21 cellular contexts compared by ENCODE assay signal in genomic region chr2:144705328-144706245, GRCh38.
DNase-seq lines count a peak whose midpoint lies in the region; ATAC-seq, FAIRE-seq and TF ChIP-seq lines count a peak whose summit lies in the region.
"Had no signal": no experiment of that assay in that cellular context is flagged by ENCODE, and none has a peak within 500 bp of the region (broad histone marks: within the 10 kb centered on the region; RNA-seq: fewer than 3 reads in every experiment).

No MANE protein-coding gene starts in this region.

- H3K4me1 ChIP-seq in Loucy (ENCODE audit: insufficient read depth, low read length, poor library complexity, severe bottlenecking) = peaks cover 7% of the 10 kb centered on the region
- peaks cover 0 to 25% of the 10 kb centered on the region in 2 experiments; a peak in 3 of 5 replicates for H3K4me1 ChIP-seq in K562 (replicated peaks in 1 of 2; ENCODE audit: control insufficient read depth in 2 of 2, insufficient read depth in 2 of 2, low read length in 2 of 2)
- H3K4me1 ChIP-seq in left ventricle myocardium inferior = no peaks in the 10 kb centered on the region

- H3K27me3 ChIP-seq in Loucy (ENCODE audit: insufficient read depth, low read length, poor library complexity, severe bottlenecking) = no peaks in the 10 kb centered on the region
- H3K27me3 ChIP-seq in K562 (ENCODE audit: control insufficient read depth in 2 of 2, insufficient read depth in 2 of 2, low read length in 2 of 2) = no peaks in the 10 kb centered on the region
- no peaks in the 10 kb centered on the region for H3K27me3 ChIP-seq in left ventricle myocardium inferior (ENCODE audit: low read depth)

- TF ChIP-seq CTCF in CD14-positive monocyte (IDR thresholded peaks at IDR 0.05) = no peak
- no peak for TF ChIP-seq CTCF in Loucy (conservative IDR thresholded peaks at IDR 0.05; ENCODE audit: low read length)
- TF ChIP-seq CTCF in K562 (IDR thresholded peaks at IDR 0.05 in 2 of 3, conservative IDR thresholded peaks at IDR 0.05 in 1 of 3; ENCODE audit: insufficient read depth in 2 of 3, low read depth in 1 of 3, low read length in 3 of 3) = no peak
- TF ChIP-seq CTCF in left ventricle myocardium inferior (IDR thresholded peaks at IDR 0.05; ENCODE audit: borderline replicate concordance) = no peak

- no peaks in the 10 kb centered on the region for H3F3A ChIP-seq in Loucy (ENCODE audit: low read depth)

- no peak overlapping the region for H3K9ac ChIP-seq in Loucy (ENCODE audit: low read depth, low read length, poor library complexity, severe bottlenecking)
- H3K9ac ChIP-seq in K562 (ENCODE audit: insufficient read depth in 1 of 2, low read depth in 2 of 2, low read length in 2 of 2) = no peak overlapping the region

- H3K79me2 ChIP-seq in Loucy (ENCODE audit: insufficient read depth, low read length) (no peaks in the 10 kb centered on the region), K562 (ENCODE audit: control insufficient read depth, insufficient read depth, low read length) (no peaks in the 10 kb centered on the region)

- no peaks in the 10 kb centered on the region for H3K9me3 ChIP-seq in Loucy (ENCODE audit: insufficient read depth, low read depth, low read length)
- H3K9me3 ChIP-seq in K562 (replicated peaks; ENCODE audit: control insufficient read depth, insufficient read depth, low read depth, low read length) = no peaks in the 10 kb centered on the region
- H3K9me3 ChIP-seq in left ventricle myocardium inferior (replicated peaks) = no peaks in the 10 kb centered on the region

- no peaks in the 10 kb centered on the region for H3K9me2 ChIP-seq in Loucy (replicated peaks; ENCODE audit: low read depth, low read length)

- BruUV-seq in K562 (replicated peaks; lab: Mats Ljungman, UMichigan) = no TSS peak

- H3K36me3 ChIP-seq in Loucy (ENCODE audit: insufficient read depth, low read length) = no peaks in the 10 kb centered on the region
- no peaks in the 10 kb centered on the region for H3K36me3 ChIP-seq in K562 (ENCODE audit: control insufficient read depth, insufficient read depth, low read length)
- no peaks in the 10 kb centered on the region for H3K36me3 ChIP-seq in left ventricle myocardium inferior

- POLR2A ChIA-PET in K562 (lab: Yijun Ruan, JAX) = interaction anchor here (0.6 to 0.7 kb wide), 2 partner anchors 252 to 1374 kb away, joined by 3 read pairs; no protein-coding TSS in a partner anchor

- no peaks in the 10 kb centered on the region for H3K9me1 ChIP-seq in K562 (ENCODE audit: control insufficient read depth, insufficient read depth, low read length)

- FAIRE-seq in K562 (lab: Jason Lieb, UNC) (no peak), islet of Langerhans (lab: Jason Lieb, UNC) (peak; percentile 64)

- H3K4me3 ChIP-seq in Loucy (ENCODE audit: low read length, poor library complexity, severe bottlenecking) = no peak overlapping the region
- H3K4me3 ChIP-seq in K562 = no peak overlapping the region
- no peak overlapping the region for H3K4me3 ChIP-seq in left ventricle myocardium inferior
- H3K4me3 ChIP-seq: PC-9 had no signal

- DNase-seq in CD14-positive monocyte (ENCODE audit: low spot score) (no peak), K562 (ENCODE audit: extremely low read depth in 1 of 4, low spot score in 3 of 4) (no peak), 8988T (no peak), NCI-H748 treated with DMSO at 0.1 percent for 48 hours (lab: John Stamatoyannopoulos, UW) (no peak), left ventricle myocardium inferior (no peak)
- no peak for DNase-seq in activated CD4-positive, alpha-beta T cell treated with anti-CD3 and anti-CD28 coated beads, Interleukin-2, amount 50 U/mL, for 4 hours
- DNase-seq: activated CD8-positive, alpha-beta memory T cell treated with anti-CD3 and anti-CD28 coated beads for 24 hours; activated gamma-delta T cell treated with Interleukin-2 at 50 U/mL for 16 hours; DMS53; effector memory CD4-positive, alpha-beta T cell; glutamatergic neuron; islet precursor cell; midbrain; NCI-H1417; NCI-H446; PC-9; stimulated activated naive CD4-positive, alpha-beta T cell had no signal

- peak; percentile 73 for TF ChIP-seq EP300 in K562 (IDR thresholded peaks at IDR 0.05; ENCODE audit: low read length)

- peaks cover 9 to 11% of the 10 kb centered on the region in 2 donors for H3K36me3 Mint-ChIP-seq in CD14-positive monocyte
- H3K36me3 Mint-ChIP-seq: brain had no signal

- peaks cover 0 to 5% (median 3%) of the 10 kb centered on the region in 7 donors for H3K9me3 Mint-ChIP-seq in CD14-positive monocyte
- H3K9me3 Mint-ChIP-seq: brain had no signal

- peak; percentile 47 for ATAC-seq in K562

- no peaks in the 10 kb centered on the region for H3K27me3 Mint-ChIP-seq in CD14-positive monocyte (ENCODE audit: low read depth in 3 of 3)
- H3K27me3 Mint-ChIP-seq: B cell had no signal

- intact Hi-C loops in CD14-positive monocyte (cut with micrococcal nuclease) = no loop called here
- intact Hi-C loops in K562 (cut with micrococcal nuclease) = loop anchor here (10.0 kb wide), 1 partner anchor 181 kb away; the partner anchor contains the start of gene ZEB2
- intact Hi-C loops in left ventricle myocardium inferior (cut with micrococcal nuclease) = no loop called here

- in situ Hi-C loops in K562 (cut with MboI) = no loop called here

- no peak overlapping the region for H3K4me2 ChIP-seq in Loucy (ENCODE audit: low read depth, low read length, poor library complexity, severe bottlenecking)
- no peak overlapping the region for H3K4me2 ChIP-seq in K562 (ENCODE audit: insufficient read depth, low read length)
- H3K4me2 ChIP-seq: PC-9 had no signal

- H2AFZ ChIP-seq in Loucy (ENCODE audit: low read length) (0 out of 2 replicates have a peak overlapping the region, but pooled peaks have one; percentile 21), K562 (ENCODE audit: low read depth, low read length) (peak overlapping the region; percentile 85; the same call in 1 of the 2 replicates)
- H2AFZ ChIP-seq: PC-9 had no signal

- no peak for TF ChIP-seq RAD21 in K562 (CRISPR knock-in tag; conservative IDR thresholded peaks at IDR 0.05 in 1 of 2, IDR thresholded peaks at IDR 0.05 in 1 of 2)

- TF ChIP-seq POLR2A in K562 (conservative IDR thresholded peaks at IDR 0.05) = no peak

- H3K27ac ChIP-seq in K562 (ENCODE audit: extremely low read depth, low read depth, low read length) (peak overlapping the region; percentile 17; the same call in 2 of the 3 replicates), left ventricle myocardium inferior (replicated peaks) (no peak overlapping the region)
- H3K27ac ChIP-seq: PC-9 had no signal

- no peak overlapping the region for H3K4me3 Mint-ChIP-seq in CD14-positive monocyte
- H3K4me3 Mint-ChIP-seq: brain had no signal

- peaks cover 69% of the 10 kb centered on the region for H3K4me1 Mint-ChIP-seq in CD14-positive monocyte

- no peaks in the 10 kb centered on the region for H4K20me1 ChIP-seq in Loucy (ENCODE audit: insufficient read depth, low read length, poor library complexity, severe bottlenecking)
- no peaks in the 10 kb centered on the region for H4K20me1 ChIP-seq in K562 (replicated peaks; ENCODE audit: control insufficient read depth, insufficient read depth, low read length)

- WGBS in K562 (ENCODE audit: insufficient coverage, low coverage, missing lambda C conversion rate) = 51% methylated on average over 4 of the region's 4 CpGs

- peak overlapping the region; percentile 96 to 99 (median 99) for H3K27ac Mint-ChIP-seq in CD14-positive monocyte
- H3K27ac Mint-ChIP-seq: brain had no signal

- CTCF ChIA-PET in K562 (lab: Yijun Ruan, JAX; ENCODE audit: low intra/inter-chr PET ratio) = no interaction called here

TF ChIP-seq in K562, 482 proteins besides CTCF, POLR2A, EP300 and RAD21 (continues in another document):
- no peak for TF ChIP-seq TBP (optimal IDR thresholded peaks at IDR 0.05; ENCODE audit: low read depth, low read length)
- no peak for TF ChIP-seq KLF10 (CRISPR knock-in tag; IDR thresholded peaks at IDR 0.05)
- TF ChIP-seq MAFK (IDR thresholded peaks at IDR 0.05; ENCODE audit: low read length) = no peak
- 0 out of 2 replicates have a peak, but pooled peaks have one; percentile 28 for TF ChIP-seq ZNF197 (CRISPR knock-in tag; IDR thresholded peaks at IDR 0.05; ENCODE audit: low read depth)
- TF ChIP-seq XRCC5 (IDR thresholded peaks at IDR 0.05; ENCODE audit: low read depth, low read length) = no peak
- no peak for TF ChIP-seq CAMTA2 (CRISPR knock-in tag; conservative IDR thresholded peaks at IDR 0.05)
- no peak for TF ChIP-seq GABPB1 (CRISPR knock-in tag; IDR thresholded peaks at IDR 0.05)
- peak; percentile 6; the same call in 1 of the 2 replicates for TF ChIP-seq SMAD4 (CRISPR knock-in tag; conservative IDR thresholded peaks at IDR 0.05)
- TF ChIP-seq CUX1 (CRISPR knock-in tag; IDR thresholded peaks at IDR 0.05) = no peak
